Comparison of ENCODE assay signal across 1 cellular context in genomic region chr22:20979940-20980453, GRCh38.
TF ChIP-seq lines count a peak whose summit lies in the region.

No MANE protein-coding gene starts in this region.

TF ChIP-seq in K562, 482 proteins besides CTCF, POLR2A, EP300 and RAD21 (continued from another document):
- TF ChIP-seq KDM4B (IDR thresholded peaks at IDR 0.05; ENCODE audit: borderline replicate concordance in 2 of 2, low read depth in 1 of 2) (no peak), SMARCB1 (IDR thresholded peaks at IDR 0.05; ENCODE audit: insufficient read length, low read depth) (no peak), HDAC2 (IDR thresholded peaks at IDR 0.05) (no peak), HOXB6 (CRISPR knock-in tag; IDR thresholded peaks at IDR 0.05; ENCODE audit: borderline replicate concordance) (no peak), BRF1 (IDR thresholded peaks at IDR 0.05; ENCODE audit: borderline replicate concordance, extremely low read depth, insufficient read length) (no peak), SP1 (CRISPR knock-in tag; IDR thresholded peaks at IDR 0.05) (no peak), GTF2B (IDR thresholded peaks at IDR 0.05; ENCODE audit: extremely low read depth, insufficient read length) (no peak), REST (CRISPR knock-in tag; IDR thresholded peaks at IDR 0.05; ENCODE audit: low read depth) (0 out of 2 replicates have a peak, but pooled peaks have one; percentile 14), KDM5B (IDR thresholded peaks at IDR 0.05; ENCODE audit: insufficient replicate concordance, low read depth, low read length) (no peak), CBX1 (IDR thresholded peaks at IDR 0.05; ENCODE audit: low read depth) (no peak), NUFIP1 (IDR thresholded peaks at IDR 0.05; ENCODE audit: partially characterized antibody) (no peak), DMBX1 (CRISPR knock-in tag; IDR thresholded peaks at IDR 0.05; ENCODE audit: borderline replicate concordance) (no peak), SRSF9 (IDR thresholded peaks at IDR 0.05; ENCODE audit: borderline replicate concordance, low read depth, low read length) (no peak), ARHGAP35 (IDR thresholded peaks at IDR 0.05; ENCODE audit: partially characterized antibody) (no peak), CGGBP1 (CRISPR knock-in tag; IDR thresholded peaks at IDR 0.05) (no peak), HOMEZ (CRISPR knock-in tag; IDR thresholded peaks at IDR 0.05) (no peak), NR2C2 (CRISPR knock-in tag; IDR thresholded peaks at IDR 0.05) (no peak), NR2C2 (tag; IDR thresholded peaks at IDR 0.05) (no peak), FOXJ2 (tag; IDR thresholded peaks at IDR 0.05) (no peak), CEBPG (CRISPR knock-in tag; IDR thresholded peaks at IDR 0.05) (no peak), CEBPG (tag; conservative IDR thresholded peaks at IDR 0.05 in 1 of 2, IDR thresholded peaks at IDR 0.05 in 1 of 2) (no peak), CBX3 (IDR thresholded peaks at IDR 0.05; ENCODE audit: borderline replicate concordance in 1 of 2, low read length in 2 of 2) (peak in 1 of 2 experiments; percentile 82; a peak in 1 of 3 replicates), ZNF3 (CRISPR knock-in tag; IDR thresholded peaks at IDR 0.05) (no peak), MLX (CRISPR knock-in tag; conservative IDR thresholded peaks at IDR 0.05) (0 out of 4 replicates have a peak, but pooled peaks of 1 of the 2 experiments have one; percentile 11), ZC3H4 (CRISPR knock-in tag; IDR thresholded peaks at IDR 0.05; ENCODE audit: borderline replicate concordance) (no peak), SRF (CRISPR knock-in tag; IDR thresholded peaks at IDR 0.05) (0 out of 4 replicates have a peak, but pooled peaks of 1 of the 2 experiments have one; percentile 7), TAF1 (IDR thresholded peaks at IDR 0.05; ENCODE audit: control insufficient read depth, extremely low read depth, insufficient read depth, low read length, severe bottlenecking) (no peak), ZNF140 (CRISPR knock-in tag; IDR thresholded peaks at IDR 0.05) (no peak), DDX20 (tag; IDR thresholded peaks at IDR 0.05; ENCODE audit: low read depth) (no peak), PHB (CRISPR knock-in tag; IDR thresholded peaks at IDR 0.05) (no peak), NR0B1 (IDR thresholded peaks at IDR 0.05; ENCODE audit: partially characterized antibody) (no peak), BCOR (IDR thresholded peaks at IDR 0.05) (no peak), KLF16 (IDR thresholded peaks at IDR 0.05) (no peak), C11orf30 (IDR thresholded peaks at IDR 0.05; ENCODE audit: low read depth) (no peak)
